9 cellular contexts compared by ENCODE assay signal in genomic region chr3:184284696-184285095, GRCh38. TPM values are rescaled to one million over a fixed set of nuclear protein-coding genes. Genes with fewer than 3 reads are reported as not detected.
DNase-seq lines count a peak whose midpoint lies in the region; ATAC-seq and TF ChIP-seq lines count a peak whose summit lies in the region.
"Had no signal": no experiment of that assay in that cellular context is flagged by ENCODE, and none has a peak within 500 bp of the region (broad histone marks: within the 10 kb centered on the region; RNA-seq: fewer than 3 reads in every experiment).

No MANE protein-coding gene starts in this region.

- H3K9ac ChIP-seq in Karpas-422 (ENCODE audit: low read length), result no peak overlapping the region
- H3K9ac ChIP-seq in PC-3 (ENCODE audit: low read length), result no peak overlapping the region

- H3K4me2 ChIP-seq in DOHH2 (ENCODE audit: low read length) (no peak overlapping the region), Karpas-422 (ENCODE audit: low read depth, low read length, poor library complexity, severe bottlenecking) (no peak overlapping the region), PC-3 (ENCODE audit: low read length) (no peak overlapping the region)

- peaks cover 8% of the 10 kb centered on the region for H3K27me3 ChIP-seq in DOHH2 (ENCODE audit: control insufficient read depth, low read length)
- H3K27me3 ChIP-seq in Karpas-422 (ENCODE audit: low read length), result no peaks in the 10 kb centered on the region
- no peaks in the 10 kb centered on the region for H3K27me3 ChIP-seq in PC-3 (ENCODE audit: low read length)
- no peaks in the 10 kb centered on the region for H3K27me3 ChIP-seq in right lobe of liver

- 20% methylated on average over 1 of the region's 4 CpGs for WGBS in right lobe of liver (ENCODE audit: insufficient coverage, low coverage, low lambda C conversion rate, missing lambda C conversion rate)

- TF ChIP-seq POLR2A in right lobe of liver (IDR thresholded peaks at IDR 0.05), result no peak

- H4K20me1 ChIP-seq in DOHH2 (ENCODE audit: control insufficient read depth, insufficient read depth, low read depth, low read length) (no peaks in the 10 kb centered on the region), Karpas-422 (ENCODE audit: insufficient read depth, low read depth, low read length) (no peaks in the 10 kb centered on the region), PC-3 (ENCODE audit: low read length) (no peaks in the 10 kb centered on the region)

- TF ChIP-seq CTCF in DOHH2 (IDR thresholded peaks at IDR 0.05; ENCODE audit: low read depth, low read length, poor library complexity, severe bottlenecking) (peak; percentile 52), PC-3 (conservative IDR thresholded peaks at IDR 0.05; ENCODE audit: low read depth, low read length) (peak; percentile 70), right lobe of liver (IDR thresholded peaks at IDR 0.05) (peak; percentile 27 to 38 (median 32))

- H3K4me3 ChIP-seq in DOHH2 (ENCODE audit: low read length) (no peak overlapping the region), Karpas-422 (ENCODE audit: low read length) (no peak overlapping the region), PC-3 (ENCODE audit: low read length) (no peak overlapping the region), right lobe of liver (no peak overlapping the region)

- no TSS peak for BruUV-seq in PC-3 (replicated peaks; lab: Mats Ljungman, UMichigan)

- ATAC-seq in PC-3 (peak; percentile 83), right lobe of liver (peak; percentile 80 to 95 (median 86)), GM18861 (IDR thresholded peaks at IDR 0.05; ENCODE audit: unreplicated experiment) (no peak), GM19035 (IDR thresholded peaks at IDR 0.05; ENCODE audit: unreplicated experiment) (no peak), HG03432 (IDR thresholded peaks at IDR 0.05; ENCODE audit: unreplicated experiment) (no peak)

- intact Hi-C loops in PC-3 (cut with micrococcal nuclease), result loop anchor here (1.0 to 10.0 kb wide), 2 partner anchors 57 to 240 kb away; no protein-coding TSS in a partner anchor
- intact Hi-C loops in right lobe of liver (cut with DNase I), result loop anchor here in 1 of 2 donors (10.0 kb wide), 1 partner anchor 390 kb away; no protein-coding TSS in a partner anchor

- no peak overlapping the region for H3K27ac ChIP-seq in DOHH2 (ENCODE audit: low read depth, low read length)
- H3K27ac ChIP-seq in Karpas-422 (ENCODE audit: low read length), result no peak overlapping the region
- no peak overlapping the region for H3K27ac ChIP-seq in PC-3 (ENCODE audit: low read length)
- no peak overlapping the region for H3K27ac ChIP-seq in right lobe of liver

- H3K4me1 ChIP-seq in DOHH2 (ENCODE audit: control insufficient read depth, low read length) (no peaks in the 10 kb centered on the region), Karpas-422 (ENCODE audit: low read length) (peaks cover 3% of the 10 kb centered on the region), PC-3 (ENCODE audit: insufficient read depth, low read length) (no peaks in the 10 kb centered on the region), right lobe of liver (no peaks in the 10 kb centered on the region)

- POLR2A ChIA-PET in PC-3 (lab: Charles Lee; ENCODE audit: unreplicated experiment), result no interaction called here

- no peaks in the 10 kb centered on the region for H3K36me3 ChIP-seq in DOHH2 (ENCODE audit: control insufficient read depth, low read length)
- H3K36me3 ChIP-seq in Karpas-422 (ENCODE audit: insufficient read depth, low read length), result no peaks in the 10 kb centered on the region
- no peaks in the 10 kb centered on the region for H3K36me3 ChIP-seq in PC-3 (ENCODE audit: low read depth, low read length)
- H3K36me3 ChIP-seq in right lobe of liver, result no peaks in the 10 kb centered on the region

- CTCF ChIA-PET in PC-3 (lab: Charles Lee), result no interaction called here

- H3K79me2 ChIP-seq in DOHH2 (ENCODE audit: control insufficient read depth, low read length) (no peaks in the 10 kb centered on the region), Karpas-422 (ENCODE audit: low read length) (no peaks in the 10 kb centered on the region), PC-3 (ENCODE audit: low read length) (no peaks in the 10 kb centered on the region)

- H3K9me2 ChIP-seq in DOHH2 (replicated peaks; ENCODE audit: control insufficient read depth, low read length), result no peaks in the 10 kb centered on the region
- H3K9me2 ChIP-seq in Karpas-422 (replicated peaks; ENCODE audit: insufficient read depth, low read length), result no peaks in the 10 kb centered on the region
- H3K9me2 ChIP-seq in PC-3 (replicated peaks; ENCODE audit: low read length), result no peaks in the 10 kb centered on the region

- no peaks in the 10 kb centered on the region for H3K9me3 ChIP-seq in DOHH2 (ENCODE audit: control insufficient read depth, insufficient read depth, low read length)
- no peaks in the 10 kb centered on the region for H3K9me3 ChIP-seq in Karpas-422 (ENCODE audit: low read length)
- H3K9me3 ChIP-seq in PC-3 (ENCODE audit: low read length), result no peaks in the 10 kb centered on the region
- no peaks in the 10 kb centered on the region for H3K9me3 ChIP-seq in right lobe of liver

- no peaks in the 10 kb centered on the region for H3F3A ChIP-seq in DOHH2 (ENCODE audit: control insufficient read depth, insufficient read depth)
- H3F3A ChIP-seq in PC-3 (ENCODE audit: low read length, unreplicated experiment), result no peaks in the 10 kb centered on the region

- no peak overlapping the region for H2AFZ ChIP-seq in Karpas-422 (ENCODE audit: low read length)
- H2AFZ ChIP-seq in PC-3 (ENCODE audit: low read length), result no peak overlapping the region

- DNase-seq in Karpas-422 (peak; percentile 86), PC-3 (peak; percentile 81), cerebellum (ENCODE audit: low spot score) (peak; percentile 91), right lobe of liver (peak in 2 of 3 donors; percentile 55 to 64)

RNA-seq across cellular contexts. Expression of gene ECE2, which starts 8.9 kb away (rescaled TPM):
- 0.15 TPM in 1 of 2 replicates, not detected in the other for total RNA-seq in Karpas-422 (2014; rRNA removed; shearing (Covaris generic); ENCODE audit: low replicate concordance)
- total RNA-seq in PC-3 (2014; rRNA removed), result not detected in 2 replicates
- total RNA-seq in cerebellum, result 10.1 TPM
- not detected for total RNA-seq in right lobe of liver
- total RNA-seq: T-helper 1 cell treated with Interleukin-12 subunit alpha and Interleukin-12 subunit beta and Interleukin-4 antibody, amounts not matched to agents 30 ng/mL and 1 ng/mL, for 36 hours had no signal

RNA-seq across cellular contexts. Expression of gene PSMD2, which starts 14.3 kb away (rescaled TPM):
- 235 and 301 TPM in 2 replicates for total RNA-seq in Karpas-422 (2014; rRNA removed; shearing (Covaris generic); ENCODE audit: low replicate concordance)
- total RNA-seq in PC-3 (2014; rRNA removed) (1,057 and 1,393 TPM in 2 replicates), cerebellum (188 TPM), right lobe of liver (100 to 1,000 TPM in 3 of 6 experiments, 10 to 100 TPM in 3; 85.5 to 153 (median 103) TPM)

RNA-seq across cellular contexts. Expression of gene CAMK2N2, which starts 23.3 kb away (rescaled TPM):
- total RNA-seq in Karpas-422 (2014; rRNA removed; shearing (Covaris generic); ENCODE audit: low replicate concordance), result 5.0 and 9.5 TPM in 2 replicates
- total RNA-seq in PC-3 (2014; rRNA removed) (1.1 and 1.2 TPM in 2 replicates), cerebellum (5.8 TPM), right lobe of liver (under 1 TPM in 3 of 6 experiments, not detected in 3; 0.21 to 0.42 (median 0.24) TPM)

RNA-seq across cellular contexts. Expression of gene EIF4G1, which starts 29.7 kb away (rescaled TPM):
- 177 and 369 TPM in 2 replicates for total RNA-seq in Karpas-422 (2014; rRNA removed; shearing (Covaris generic); ENCODE audit: low replicate concordance)
- 463 and 599 TPM in 2 replicates for total RNA-seq in PC-3 (2014; rRNA removed)
- 83.3 TPM for total RNA-seq in cerebellum
- 100 to 1,000 TPM; 262 to 368 (median 291) TPM for total RNA-seq in right lobe of liver

RNA-seq across cellular contexts. Expression of gene EEF1AKMT4, which starts 35.2 kb away (rescaled TPM):
- 30.3 and 49.6 TPM in 2 replicates for total RNA-seq in Karpas-422 (2014; rRNA removed; shearing (Covaris generic); ENCODE audit: low replicate concordance)
- total RNA-seq in PC-3 (2014; rRNA removed) (27.3 and 37.8 TPM in 2 replicates), cerebellum (0.91 TPM), right lobe of liver (10 to 100 TPM in 2 of 6 experiments, 1 to 10 TPM in 4; 4.9 to 19.4 (median 7.1) TPM)

Comparison
In these comparisons a context has a peak if more than half of its experiments do, and no peak if none do; other contexts are left out.
1. ATAC-seq: peak in PC-3 (single experiment) and right lobe of liver (4 of 4); none in GM18861 (single experiment), GM19035 (single experiment) and HG03432 (single experiment).
2. Peak in every context shown above with its lines, with median percentiles within 50 percentile points of each other: CTCF ChIP-seq and DNase-seq.